In the genomic region with DNA sequence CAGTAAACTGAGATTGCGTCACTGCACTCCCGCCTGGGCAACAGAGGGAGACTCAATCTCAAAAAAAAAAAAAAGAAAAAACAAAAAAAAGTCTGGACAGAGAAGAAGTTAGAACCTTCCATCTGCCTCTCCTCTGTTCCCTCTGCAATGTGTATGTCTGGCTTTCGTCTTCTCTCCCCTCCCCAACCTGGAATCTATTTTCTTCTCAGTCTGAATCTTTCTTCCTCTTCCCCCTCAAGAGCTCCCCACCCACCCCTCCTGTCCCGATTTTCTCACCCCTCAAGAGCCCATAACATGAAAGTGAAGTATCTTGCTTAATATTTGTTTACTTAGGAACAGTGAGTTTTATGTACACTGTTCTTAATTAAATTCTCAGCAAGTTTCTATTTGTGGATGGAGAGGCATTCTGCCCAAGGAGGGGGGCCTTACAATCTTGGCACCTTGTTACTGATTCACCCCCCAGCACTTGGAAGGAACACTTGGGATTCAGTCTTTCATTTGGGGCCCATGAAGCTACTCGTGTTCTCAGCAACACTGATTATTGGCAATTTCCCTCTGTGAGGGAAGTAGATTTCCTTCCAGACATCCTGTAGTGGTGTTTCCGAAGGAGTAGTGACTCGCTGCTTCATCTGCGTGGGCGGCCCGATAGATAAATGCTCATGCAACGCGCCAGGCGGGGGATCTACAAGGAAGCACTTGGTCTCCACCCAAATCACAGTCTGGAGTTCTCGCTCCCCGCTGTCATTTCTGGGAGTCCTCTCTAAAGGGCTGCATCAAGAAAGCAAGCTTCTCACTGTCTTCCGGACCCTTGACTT, we compare ENCODE assay signal across 14 cellular contexts.
DNase-seq lines count a peak whose midpoint lies in the region; ATAC-seq and TF ChIP-seq lines count a peak whose summit lies in the region.
"Had no signal": no experiment of that assay in that cellular context is flagged by ENCODE, and none has a peak within 500 bp of the region (broad histone marks: within the 10 kb centered on the region; RNA-seq: fewer than 3 reads in every experiment).

No MANE protein-coding gene starts in this region.

- ATAC-seq in omental fat pad (ENCODE audit: low FRiP score): peak; percentile 65
- ATAC-seq in HG03520 (IDR thresholded peaks at IDR 0.05; ENCODE audit: unreplicated experiment): no peak
- no peak for ATAC-seq in HG02884 (IDR thresholded peaks at IDR 0.05; ENCODE audit: unreplicated experiment)
- ATAC-seq: activated T-helper 17 cell treated with anti-CD3 and anti-CD28 coated beads, Interleukin-2, amount 50 U/mL, for 72 hours had no signal

- DNase-seq in AG20443 (ENCODE audit: low spot score) (peak; percentile 67), RKO (ENCODE audit: low spot score) (peak; percentile 11), head of caudate nucleus (peak in 38 of 42 donors; percentile 8 to 86 (median 49)), omental fat pad (ENCODE audit: low spot score) (peak; percentile 58), T-helper 9 cell (no peak), NCI-H2227 treated with DMSO at 0.1 percent for 48 hours (lab: John Stamatoyannopoulos, UW) (no peak)
- DNase-seq: activated CD4-positive, alpha-beta T cell treated with anti-CD3 and anti-CD28 coated beads, Interleukin-2, amount 10 ng/mL, durations not matched to agents 7 days and 5 days; H9; mesendoderm; NCI-H1092 treated with DMSO at 0.1 percent for 48 hours; PC-9 had no signal

- no peak for TF ChIP-seq CTCF in omental fat pad (IDR thresholded peaks at IDR 0.05)

- intact Hi-C loops in head of caudate nucleus (cut with DNase I): no loop called here

Comparison
In these comparisons a context has a peak if more than half of its experiments do, and no peak if none do; other contexts are left out.
1. DNase-seq: peak in AG20443 (single experiment), RKO (single experiment), head of caudate nucleus (38 of 42) and omental fat pad (single experiment); none in T-helper 9 cell (single experiment) and NCI-H2227 treated with DMSO at 0.1 percent for 48 hours (single experiment).